ENCODE assay signal across 29 cellular contexts in genomic region chr2:229261599-229261998, GRCh38. TPM values are rescaled to one million over a fixed set of nuclear protein-coding genes. Genes with fewer than 3 reads are reported as not detected.
"Had no signal": no experiment of that assay in that cellular context is flagged by ENCODE, and none has a peak within 500 bp of the region (broad histone marks: within the 10 kb centered on the region; RNA-seq: fewer than 3 reads in every experiment).

No MANE protein-coding gene starts in this region.

- H3K4me3 Mint-ChIP-seq: dendritic cell treated with granulocyte-macrophage colony-stimulating factor and Interleukin-4, amounts not matched to agents 40 ng/mL and 50 ng/mL, for 4 days; endodermal cell; naive thymus-derived CD8-positive, alpha-beta T cell; nephron progenitor cell; stimulated activated naive CD8-positive, alpha-beta T cell treated with anti-CD3 and anti-CD28 coated beads, Interleukin-15, amount 100 ng/mL, for 72 hours had no signal

- H2AFZ ChIP-seq: hepatocyte had no signal

- H3K4me3 ChIP-seq: gastrocnemius medialis, hepatocyte, left lung, lower lobe of right lung, prostate gland, right lobe of liver, smooth muscle cell, tibial artery, upper lobe of right lung, uterus had no signal

- H3K27ac ChIP-seq: epithelial cell of prostate, gastrocnemius medialis, hepatocyte, left lung, lower lobe of right lung, prostate gland, upper lobe of right lung, uterus had no signal

- H3K27me3 Mint-ChIP-seq: stimulated activated naive CD8-positive, alpha-beta T cell treated with anti-CD3 and anti-CD28 coated beads, Interleukin-15, amount 100 ng/mL, for 72 hours had no signal

- H3K4me1 ChIP-seq: prostate gland, uterus had no signal

- H3K27me3 ChIP-seq: gastrocnemius medialis, hepatocyte, left lung, right lobe of liver, tibial artery, upper lobe of right lung, uterus had no signal

- ATAC-seq: esophagus mucosa; gastrocnemius medialis; left lung; lower lobe of right lung; naive thymus-derived CD8-positive, alpha-beta T cell; right lobe of liver; stimulated activated naive CD8-positive, alpha-beta T cell treated with anti-CD3 and anti-CD28 coated beads, Interleukin-15, amount 100 ng/mL, for 72 hours; upper lobe of right lung had no signal

- H3K9me3 Mint-ChIP-seq: dendritic cell treated with granulocyte-macrophage colony-stimulating factor and Interleukin-4, amounts not matched to agents 40 ng/mL and 50 ng/mL, for 4 days; endodermal cell had no signal

- H3K4me1 Mint-ChIP-seq: endodermal cell; naive thymus-derived CD8-positive, alpha-beta T cell; nephron progenitor cell; stimulated activated naive CD8-positive, alpha-beta T cell treated with anti-CD3 and anti-CD28 coated beads, Interleukin-15, amount 100 ng/mL, for 72 hours had no signal

- H3K4me2 ChIP-seq: hepatocyte, smooth muscle cell had no signal

- H3K36me3 ChIP-seq: gastrocnemius medialis, prostate gland, upper lobe of right lung, uterus had no signal

- DNase-seq: effector CD8-positive, alpha-beta T cell; endodermal cell; foreskin fibroblast; gastrocnemius medialis; head of caudate nucleus; kidney; left cardiac atrium; left lung; lower lobe of right lung; naive thymus-derived CD8-positive, alpha-beta T cell; nephron progenitor cell; nucleus accumbens; right lobe of liver; stimulated activated CD4-positive, alpha-beta T cell treated with anti-CD3 and anti-CD28 coated beads, Interleukin-12 subunit alpha, Interleukin-12 subunit beta, amount 100 ng/mL, for 4 hours; stimulated activated CD4-positive, alpha-beta T cell treated with anti-CD3 and anti-CD28 coated beads, Interleukin-1b, Interleukin-23, amount 100 ng/mL, for 48 hours; stimulated activated CD4-positive, alpha-beta T cell treated with anti-CD3 and anti-CD28 coated beads, Interleukin-4, amount 100 ng/mL, for 1 hour; stimulated activated CD8-positive, alpha-beta memory T cell treated with anti-CD3 and anti-CD28 coated beads, Interleukin-4, amount 100 ng/mL, for 48 hours; stimulated activated naive CD4-positive, alpha-beta T cell; stimulated activated naive CD8-positive, alpha-beta T cell treated with anti-CD3 and anti-CD28 coated beads, Interleukin-15, amount 100 ng/mL, for 72 hours; upper lobe of right lung; uterus had no signal

- H3K27ac Mint-ChIP-seq: dendritic cell treated with granulocyte-macrophage colony-stimulating factor and Interleukin-4, amounts not matched to agents 40 ng/mL and 50 ng/mL, for 4 days; endodermal cell; naive thymus-derived CD8-positive, alpha-beta T cell; nephron progenitor cell; stimulated activated naive CD8-positive, alpha-beta T cell treated with anti-CD3 and anti-CD28 coated beads, Interleukin-15, amount 100 ng/mL, for 72 hours had no signal

- H3K9me3 ChIP-seq: gastrocnemius medialis, prostate gland, right lobe of liver, upper lobe of right lung had no signal

RNA-seq across cellular contexts. Expression of gene PID1, which starts 9.5 kb away (rescaled TPM):
- total RNA-seq: osteocyte had no signal
- polyA plus RNA-seq: naive thymus-derived CD8-positive, alpha-beta T cell had no signal
